ENCODE assay signal across 12 cellular contexts in the genomic region with DNA sequence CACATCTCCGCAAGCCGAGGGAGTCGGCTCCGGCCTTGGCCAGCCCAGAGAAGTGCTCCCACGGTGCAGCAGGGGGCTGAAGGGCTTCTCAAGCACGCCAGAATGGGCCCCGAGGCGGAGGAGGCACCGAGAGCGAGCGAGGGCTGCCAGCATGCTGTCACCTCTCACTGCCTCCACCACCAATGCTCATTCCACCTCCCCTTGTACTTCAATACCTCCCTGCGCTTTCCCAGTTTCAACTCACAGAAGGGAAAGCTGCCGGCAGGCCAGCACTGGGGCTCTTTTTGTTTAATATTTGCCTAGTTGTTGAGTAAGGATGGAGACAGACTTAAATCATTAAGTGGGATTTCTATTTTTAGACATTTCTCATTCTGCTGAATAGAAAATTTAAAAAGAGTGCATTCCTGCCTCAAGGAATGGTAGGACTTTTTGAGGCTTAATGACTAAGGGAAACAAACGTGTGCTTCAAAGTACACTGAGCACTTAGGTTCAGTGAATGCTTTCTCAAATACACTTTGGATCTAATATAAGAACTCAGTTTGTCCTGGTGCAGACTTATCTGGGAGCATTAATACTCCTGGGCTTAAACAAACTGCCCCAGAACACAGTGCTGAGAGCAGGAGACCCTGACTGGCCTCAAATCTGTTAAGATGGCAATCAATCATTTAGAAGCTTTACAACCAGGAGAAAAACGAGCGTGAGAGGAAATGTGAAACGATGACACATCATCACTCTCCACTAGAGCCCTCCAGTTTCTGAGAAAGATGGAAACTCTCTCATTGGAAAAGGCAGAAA.
A peak's percentile ranks its signal among the peaks of the same experiment; 100 is the strongest.
DNase-seq lines count a peak whose midpoint lies in the region; ATAC-seq and TF ChIP-seq lines count a peak whose summit lies in the region.
"Had no signal": no experiment of that assay in that cellular context is flagged by ENCODE, and none has a peak within 500 bp of the region (broad histone marks: within the 10 kb centered on the region; RNA-seq: fewer than 3 reads in every experiment).

No MANE protein-coding gene starts in this region.

- WGBS in suprapubic skin, result 48% methylated on average over 13 of the region's 17 CpGs
- 63 to 74% (median 65%) methylated on average over 10 to 17 of the region's 17 CpGs for WGBS in adrenal gland, 4 donors

- H3K4me3 ChIP-seq in suprapubic skin (no peak overlapping the region), adrenal gland (no peak overlapping the region)

- CTCF ChIA-PET in activated CD4-positive, alpha-beta T cell treated with anti-CD3 and anti-CD28 coated beads for 36 hours (lab: Charles Lee), result interaction anchor here (0.7 to 2.1 kb wide), 3 partner anchors 8 to 175 kb away, joined by 3 to 11 read pairs (median 4); no protein-coding TSS in a partner anchor

- TF ChIP-seq CTCF in suprapubic skin (IDR thresholded peaks at IDR 0.05) (no peak), adrenal gland (IDR thresholded peaks at IDR 0.05) (no peak)

- intact Hi-C loops in activated CD4-positive, alpha-beta T cell treated with anti-CD3 and anti-CD28 coated beads for 36 hours (cut with DNase I, micrococcal nuclease), result no loop called here
- intact Hi-C loops in head of caudate nucleus (cut with DNase I), result no loop called here
- intact Hi-C loops in adrenal gland (cut with DNase I), result no loop called here

- peak overlapping the region; percentile 77 for H3K27ac Mint-ChIP-seq in activated CD4-positive, alpha-beta T cell treated with anti-CD3 and anti-CD28 coated beads for 36 hours
- H3K27ac Mint-ChIP-seq in activated T-helper 17 cell treated with anti-CD3 and anti-CD28 coated beads, Interleukin-2, amount 50 U/mL, for 72 hours, result no peak overlapping the region

- H3K36me3 ChIP-seq in suprapubic skin (no peaks in the 10 kb centered on the region), adrenal gland (replicated peaks in 1 of 2) (no peaks in the 10 kb centered on the region)

- H3K27ac ChIP-seq in suprapubic skin, result peak overlapping the region; percentile 19
- no peak overlapping the region for H3K27ac ChIP-seq in adrenal gland
- H3K27ac ChIP-seq: VCaP had no signal

- no peak for TF ChIP-seq POLR2A in suprapubic skin (IDR thresholded peaks at IDR 0.05)
- TF ChIP-seq POLR2A in adrenal gland (IDR thresholded peaks at IDR 0.05), result no peak

- H3K4me1 ChIP-seq in suprapubic skin (peaks cover 18% of the 10 kb centered on the region), adrenal gland (replicated peaks in 1 of 2) (peaks cover 0 to 5% of the 10 kb centered on the region in 2 donors)

- peaks cover 1% of the 10 kb centered on the region for H3K9me3 Mint-ChIP-seq in activated CD4-positive, alpha-beta T cell treated with anti-CD3 and anti-CD28 coated beads for 36 hours (ENCODE audit: low read depth)
- H3K9me3 Mint-ChIP-seq in activated T-helper 17 cell treated with anti-CD3 and anti-CD28 coated beads, Interleukin-2, amount 50 U/mL, for 72 hours, result no peaks in the 10 kb centered on the region
- H3K9me3 Mint-ChIP-seq: naive thymus-derived CD8-positive, alpha-beta T cell had no signal

- H3K4me3 Mint-ChIP-seq in activated CD4-positive, alpha-beta T cell treated with anti-CD3 and anti-CD28 coated beads for 36 hours, result no peak overlapping the region
- H3K4me3 Mint-ChIP-seq in activated T-helper 17 cell treated with anti-CD3 and anti-CD28 coated beads, Interleukin-2, amount 50 U/mL, for 72 hours, result peak overlapping the region; percentile 24
- H3K4me3 Mint-ChIP-seq: naive thymus-derived CD8-positive, alpha-beta T cell had no signal

- DNase-seq in activated CD4-positive, alpha-beta T cell treated with anti-CD3 and anti-CD28 coated beads for 36 hours, result no peak
- DNase-seq in activated CD4-positive, alpha-beta T cell treated with anti-CD3 and anti-CD28 coated beads for 1 hour, result no peak
- DNase-seq in head of caudate nucleus, result peak in 30 of 42 donors; percentile 6 to 72 (median 38)
- no peak for DNase-seq in suprapubic skin (ENCODE audit: low spot score in 2 of 2)
- DNase-seq in adrenal gland, result no peak
- no peak for DNase-seq in NCI-H446 (lab: John Stamatoyannopoulos, UW)
- DNase-seq: 8988T; naive thymus-derived CD8-positive, alpha-beta T cell; NCI-H2029 had no signal

- H3K9me3 ChIP-seq in suprapubic skin (no peaks in the 10 kb centered on the region), adrenal gland (replicated peaks in 1 of 3) (no peaks in the 10 kb centered on the region)

- no peak for TF ChIP-seq EP300 in suprapubic skin (IDR thresholded peaks at IDR 0.05)

- H3K4me1 Mint-ChIP-seq in activated CD4-positive, alpha-beta T cell treated with anti-CD3 and anti-CD28 coated beads for 36 hours, result peaks cover 11% of the 10 kb centered on the region
- peaks cover 5% of the 10 kb centered on the region for H3K4me1 Mint-ChIP-seq in activated T-helper 17 cell treated with anti-CD3 and anti-CD28 coated beads, Interleukin-2, amount 50 U/mL, for 72 hours

- H3K27me3 Mint-ChIP-seq in activated CD4-positive, alpha-beta T cell treated with anti-CD3 and anti-CD28 coated beads for 36 hours, result no peaks in the 10 kb centered on the region
- no peaks in the 10 kb centered on the region for H3K27me3 Mint-ChIP-seq in activated T-helper 17 cell treated with anti-CD3 and anti-CD28 coated beads, Interleukin-2, amount 50 U/mL, for 72 hours
- H3K27me3 Mint-ChIP-seq: naive thymus-derived CD8-positive, alpha-beta T cell had no signal

- H3K27me3 ChIP-seq in suprapubic skin (no peaks in the 10 kb centered on the region), adrenal gland (no peaks in the 10 kb centered on the region)

- H3K36me3 Mint-ChIP-seq in activated CD4-positive, alpha-beta T cell treated with anti-CD3 and anti-CD28 coated beads for 36 hours (ENCODE audit: low read depth), result peaks cover 10% of the 10 kb centered on the region
- H3K36me3 Mint-ChIP-seq in activated T-helper 17 cell treated with anti-CD3 and anti-CD28 coated beads, Interleukin-2, amount 50 U/mL, for 72 hours (ENCODE audit: low read depth), result peaks cover 4% of the 10 kb centered on the region

- POLR2A ChIA-PET in activated CD4-positive, alpha-beta T cell treated with anti-CD3 and anti-CD28 coated beads for 36 hours (lab: Charles Lee), result no interaction called here

- peak; percentile 81 for ATAC-seq in activated CD4-positive, alpha-beta T cell treated with anti-CD3 and anti-CD28 coated beads for 36 hours
- peak; percentile 62 for ATAC-seq in activated T-helper 17 cell treated with anti-CD3 and anti-CD28 coated beads, Interleukin-2, amount 50 U/mL, for 72 hours (replicated peaks)
- no peak for ATAC-seq in GM19351 (IDR thresholded peaks at IDR 0.05; ENCODE audit: unreplicated experiment)
- ATAC-seq: naive thymus-derived CD8-positive, alpha-beta T cell had no signal

Comparison
In these comparisons a context has a peak if more than half of its experiments do, and no peak if none do; other contexts are left out.
1. DNase-seq: peak in head of caudate nucleus (30 of 42); none in activated CD4-positive, alpha-beta T cell treated with anti-CD3 and anti-CD28 coated beads for 36 hours (single experiment), activated CD4-positive, alpha-beta T cell treated with anti-CD3 and anti-CD28 coated beads for 1 hour (single experiment), suprapubic skin (0 of 2), adrenal gland (0 of 7) and NCI-H446 (0 of 2).